8 cellular contexts compared by ENCODE assay signal in the genomic region with DNA sequence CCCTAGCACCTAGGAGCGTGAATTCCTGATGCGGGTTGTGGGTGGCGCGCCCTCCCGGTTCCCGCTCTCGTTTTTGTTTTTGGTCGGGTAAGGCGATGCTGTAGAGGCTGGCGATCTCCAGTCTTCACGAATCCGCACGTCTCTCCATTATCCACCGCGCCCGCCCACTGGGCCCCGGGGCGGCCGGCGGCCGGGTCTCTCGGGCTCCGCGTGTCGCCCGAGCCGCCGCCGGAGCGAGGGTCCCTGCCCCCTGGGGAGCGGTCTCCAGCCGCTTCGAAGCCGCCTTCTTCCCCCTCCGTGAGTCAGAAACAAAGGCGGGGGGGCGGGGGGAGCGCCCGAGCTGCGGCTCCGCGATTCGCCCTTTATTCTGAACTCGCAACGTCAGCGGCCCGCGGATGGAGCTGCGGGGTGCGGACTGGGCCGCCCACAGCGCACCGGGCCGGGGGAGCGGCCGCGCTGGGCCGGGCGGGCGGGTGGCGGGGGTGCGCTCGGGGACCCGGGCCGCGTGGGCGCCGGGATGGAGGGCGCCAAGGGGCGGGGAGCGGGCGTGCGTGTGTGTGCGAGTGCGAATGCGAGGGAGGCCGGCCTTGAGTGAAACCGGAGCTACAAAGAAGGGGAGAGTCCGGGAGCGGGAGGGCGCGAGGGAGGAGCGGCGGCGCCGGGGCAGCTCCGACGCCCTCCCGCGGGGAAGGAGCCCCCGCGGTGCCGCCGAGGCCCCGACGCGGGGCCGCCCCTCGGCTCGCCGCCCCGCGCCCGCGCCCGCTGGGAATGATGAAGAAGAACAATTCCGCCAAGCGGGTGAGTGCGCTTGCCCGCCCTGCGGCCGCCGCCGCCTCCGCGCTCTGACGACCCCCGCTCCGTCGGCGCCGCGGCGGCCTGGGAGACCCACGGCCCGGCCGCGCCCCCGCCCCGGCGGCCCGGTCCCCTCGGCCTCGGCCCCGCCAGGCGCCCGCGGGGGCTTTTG. TPM values are rescaled to one million over a fixed set of nuclear protein-coding genes. Genes with fewer than 3 reads are reported as not detected.
DNase-seq lines count a peak whose midpoint lies in the region; ATAC-seq and TF ChIP-seq lines count a peak whose summit lies in the region.

A gene with protein sequence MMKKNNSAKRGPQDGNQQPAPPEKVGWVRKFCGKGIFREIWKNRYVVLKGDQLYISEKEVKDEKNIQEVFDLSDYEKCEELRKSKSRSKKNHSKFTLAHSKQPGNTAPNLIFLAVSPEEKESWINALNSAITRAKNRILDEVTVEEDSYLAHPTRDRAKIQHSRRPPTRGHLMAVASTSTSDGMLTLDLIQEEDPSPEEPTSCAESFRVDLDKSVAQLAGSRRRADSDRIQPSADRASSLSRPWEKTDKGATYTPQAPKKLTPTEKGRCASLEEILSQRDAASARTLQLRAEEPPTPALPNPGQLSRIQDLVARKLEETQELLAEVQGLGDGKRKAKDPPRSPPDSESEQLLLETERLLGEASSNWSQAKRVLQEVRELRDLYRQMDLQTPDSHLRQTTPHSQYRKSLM (plus strand): TSS at position 427 of the 964 bp plus-strand sequence. CDS start 342 bp downstream, at position 769.

- H3K9me3 ChIP-seq in HEK293 (ENCODE audit: control insufficient read depth, insufficient read depth, low read depth, low read length) (no peaks in the 10 kb centered on the region), left lung (no peaks in the 10 kb centered on the region)

- CTCF ChIA-PET in HEK293 (lab: Yijun Ruan, JAX): interaction anchor here (1.0 kb wide), 1 partner anchor 16 kb away, joined by 5 read pairs; no protein-coding TSS in a partner anchor

- peaks cover 0 to 25% of the 10 kb centered on the region in 2 experiments; a peak in 2 of 3 replicates for H3K36me3 ChIP-seq in HEK293 (ENCODE audit: control insufficient read depth in 2 of 2, insufficient read depth in 1 of 2, low read length in 2 of 2)
- peaks cover 0 to 16% of the 10 kb centered on the region in 2 donors for H3K36me3 ChIP-seq in left lung

- peak within 1 kb of the TSS; percentile 61 for H3K4me3 ChIP-seq in HEK293 (ENCODE audit: low read depth, low read length)
- peak within 1 kb of the TSS; percentile 86 for H3K4me3 ChIP-seq in coronary artery
- H3K4me3 ChIP-seq in left lung: peak within 1 kb of the TSS; percentile 58 to 72

- intact Hi-C loops in left lung (cut with DNase I): no loop called here

- H3K4me1 ChIP-seq in HEK293 (ENCODE audit: control insufficient read depth, insufficient read depth, low read length) (peaks cover 3% of the 10 kb centered on the region; the same call in 1 of the 2 replicates), left lung (peaks cover 10 to 61% of the 10 kb centered on the region in 2 donors)

- TF ChIP-seq CTCF in HEK293 (tag by site-specific recombination; IDR thresholded peaks at IDR 0.05): no peak
- no peak for TF ChIP-seq CTCF in coronary artery (IDR thresholded peaks at IDR 0.05)
- no peak for TF ChIP-seq CTCF in left lung (IDR thresholded peaks at IDR 0.05)

- ATAC-seq in left lung: peak; percentile 84

- peak; percentile 75 for DNase-seq in ELF-1 (ENCODE audit: low read depth, low spot score)
- peak; percentile 56 for DNase-seq in NCI-H2107 treated with DMSO at 0.1 percent for 48 hours (lab: John Stamatoyannopoulos, UW; ENCODE audit: unreplicated experiment)
- peak; percentile 86 for DNase-seq in activated CD4-positive, alpha-beta T cell treated with anti-CD3 and anti-CD28 coated beads, Interleukin-2, amount 50 U/mL, for 1 hour
- peak; percentile 96 for DNase-seq in coronary artery (ENCODE audit: low spot score)
- DNase-seq in left lung: peak; percentile 88 to 95
- peak; percentile 86 for DNase-seq in stimulated activated CD4-positive, alpha-beta T cell treated with anti-CD3 and anti-CD28 coated beads, Interleukin-4, amount 100 ng/mL, for 1 hour
- no peak for DNase-seq in pons (ENCODE audit: low spot score)

- H3K27me3 ChIP-seq in left lung: peaks cover 0 to 53% of the 10 kb centered on the region in 2 donors

- POLR2A ChIA-PET in HEK293 (lab: Yijun Ruan, JAX): interaction anchor here (0.5 to 1.3 kb wide), 5 partner anchors 9 to 232 kb away, joined by 3 to 4 read pairs (median 3); no protein-coding TSS in a partner anchor

- peak within 1 kb of the TSS; percentile 62; the same call in 1 of the 2 replicates for H3K27ac ChIP-seq in HEK293 (ENCODE audit: extremely low read depth, low read depth, low read length)
- H3K27ac ChIP-seq in coronary artery: peak within 1 kb of the TSS; percentile 96 to 98
- H3K27ac ChIP-seq in left lung: peak within 1 kb of the TSS; percentile 83 to 92

TF ChIP-seq in HEK293, 187 proteins besides CTCF, POLR2A, EP300 and RAD21 (continues in another document):
- peak; percentile 84 for TF ChIP-seq KLF10 (tag by site-specific recombination; IDR thresholded peaks at IDR 0.05)
- TF ChIP-seq, protein P1, sequence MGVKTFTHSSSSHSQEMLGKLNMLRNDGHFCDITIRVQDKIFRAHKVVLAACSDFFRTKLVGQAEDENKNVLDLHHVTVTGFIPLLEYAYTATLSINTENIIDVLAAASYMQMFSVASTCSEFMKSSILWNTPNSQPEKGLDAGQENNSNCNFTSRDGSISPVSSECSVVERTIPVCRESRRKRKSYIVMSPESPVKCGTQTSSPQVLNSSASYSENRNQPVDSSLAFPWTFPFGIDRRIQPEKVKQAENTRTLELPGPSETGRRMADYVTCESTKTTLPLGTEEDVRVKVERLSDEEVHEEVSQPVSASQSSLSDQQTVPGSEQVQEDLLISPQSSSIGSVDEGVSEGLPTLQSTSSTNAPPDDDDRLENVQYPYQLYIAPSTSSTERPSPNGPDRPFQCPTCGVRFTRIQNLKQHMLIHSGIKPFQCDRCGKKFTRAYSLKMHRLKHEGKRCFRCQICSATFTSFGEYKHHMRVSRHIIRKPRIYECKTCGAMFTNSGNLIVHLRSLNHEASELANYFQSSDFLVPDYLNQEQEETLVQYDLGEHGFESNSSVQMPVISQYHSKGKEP (tag by site-specific recombination; IDR thresholded peaks at IDR 0.05): no peak
- TF ChIP-seq ZBTB8A (tag by site-specific recombination; IDR thresholded peaks at IDR 0.05): peak; percentile 50; the same call in 1 of the 2 replicates
- peak; percentile 32 for TF ChIP-seq EGR2 (tag by site-specific recombination; IDR thresholded peaks at IDR 0.05; ENCODE audit: low read depth)
- TF ChIP-seq ZNF624 (tag by site-specific recombination; IDR thresholded peaks at IDR 0.05): no peak
- TF ChIP-seq ZNF138 (tag by site-specific recombination; IDR thresholded peaks at IDR 0.05; ENCODE audit: borderline replicate concordance): no peak
- 0 out of 2 replicates have a peak, but pooled peaks have one; percentile 26 for TF ChIP-seq ZNF184 (tag by site-specific recombination; IDR thresholded peaks at IDR 0.05)
- TF ChIP-seq, protein P2, sequence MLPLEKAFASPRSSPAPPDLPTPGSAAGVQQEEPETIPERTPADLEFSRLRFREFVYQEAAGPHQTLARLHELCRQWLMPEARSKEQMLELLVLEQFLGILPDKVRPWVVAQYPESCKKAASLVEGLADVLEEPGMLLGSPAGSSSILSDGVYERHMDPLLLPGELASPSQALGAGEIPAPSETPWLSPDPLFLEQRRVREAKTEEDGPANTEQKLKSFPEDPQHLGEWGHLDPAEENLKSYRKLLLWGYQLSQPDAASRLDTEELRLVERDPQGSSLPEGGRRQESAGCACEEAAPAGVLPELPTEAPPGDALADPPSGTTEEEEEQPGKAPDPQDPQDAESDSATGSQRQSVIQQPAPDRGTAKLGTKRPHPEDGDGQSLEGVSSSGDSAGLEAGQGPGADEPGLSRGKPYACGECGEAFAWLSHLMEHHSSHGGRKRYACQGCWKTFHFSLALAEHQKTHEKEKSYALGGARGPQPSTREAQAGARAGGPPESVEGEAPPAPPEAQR (tag by site-specific recombination; IDR thresholded peaks at IDR 0.05): no peak
- TF ChIP-seq HOXC10 (CRISPR knock-in tag; IDR thresholded peaks at IDR 0.05): 0 out of 2 replicates have a peak, but pooled peaks have one; percentile 33
- no peak for TF ChIP-seq ZNF221 (tag by site-specific recombination; IDR thresholded peaks at IDR 0.05; ENCODE audit: borderline replicate concordance)
- TF ChIP-seq ZSCAN30 (tag by site-specific recombination; IDR thresholded peaks at IDR 0.05): peak; percentile 37; the same call in 1 of the 2 replicates
- TF ChIP-seq ZNF16 (tag by site-specific recombination; IDR thresholded peaks at IDR 0.05; ENCODE audit: low read depth): no peak
- peak; percentile 71 for TF ChIP-seq GLIS1 (tag by site-specific recombination; IDR thresholded peaks at IDR 0.05)
- TF ChIP-seq, protein P3, sequence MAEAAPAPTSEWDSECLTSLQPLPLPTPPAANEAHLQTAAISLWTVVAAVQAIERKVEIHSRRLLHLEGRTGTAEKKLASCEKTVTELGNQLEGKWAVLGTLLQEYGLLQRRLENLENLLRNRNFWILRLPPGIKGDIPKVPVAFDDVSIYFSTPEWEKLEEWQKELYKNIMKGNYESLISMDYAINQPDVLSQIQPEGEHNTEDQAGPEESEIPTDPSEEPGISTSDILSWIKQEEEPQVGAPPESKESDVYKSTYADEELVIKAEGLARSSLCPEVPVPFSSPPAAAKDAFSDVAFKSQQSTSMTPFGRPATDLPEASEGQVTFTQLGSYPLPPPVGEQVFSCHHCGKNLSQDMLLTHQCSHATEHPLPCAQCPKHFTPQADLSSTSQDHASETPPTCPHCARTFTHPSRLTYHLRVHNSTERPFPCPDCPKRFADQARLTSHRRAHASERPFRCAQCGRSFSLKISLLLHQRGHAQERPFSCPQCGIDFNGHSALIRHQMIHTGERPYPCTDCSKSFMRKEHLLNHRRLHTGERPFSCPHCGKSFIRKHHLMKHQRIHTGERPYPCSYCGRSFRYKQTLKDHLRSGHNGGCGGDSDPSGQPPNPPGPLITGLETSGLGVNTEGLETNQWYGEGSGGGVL (tag by site-specific recombination; IDR thresholded peaks at IDR 0.05): peak; percentile 81
- TF ChIP-seq ZNF548 (tag by site-specific recombination; IDR thresholded peaks at IDR 0.05): no peak
- peak; percentile 5 for TF ChIP-seq ZNF335 (tag by site-specific recombination; conservative IDR thresholded peaks at IDR 0.05)
- TF ChIP-seq ZBTB21 (tag by site-specific recombination; IDR thresholded peaks at IDR 0.05): no peak
- TF ChIP-seq SP7 (tag by site-specific recombination; IDR thresholded peaks at IDR 0.05): 0 out of 2 replicates have a peak, but pooled peaks have one; percentile 4
- TF ChIP-seq ZNF626 (tag by site-specific recombination; IDR thresholded peaks at IDR 0.05): no peak

RNA-seq across cellular contexts. Expression of the gene that starts here (rescaled TPM):
- 10 to 100 TPM; 35.3 to 51.2 TPM for total RNA-seq in left lung
